In the genomic region with DNA sequence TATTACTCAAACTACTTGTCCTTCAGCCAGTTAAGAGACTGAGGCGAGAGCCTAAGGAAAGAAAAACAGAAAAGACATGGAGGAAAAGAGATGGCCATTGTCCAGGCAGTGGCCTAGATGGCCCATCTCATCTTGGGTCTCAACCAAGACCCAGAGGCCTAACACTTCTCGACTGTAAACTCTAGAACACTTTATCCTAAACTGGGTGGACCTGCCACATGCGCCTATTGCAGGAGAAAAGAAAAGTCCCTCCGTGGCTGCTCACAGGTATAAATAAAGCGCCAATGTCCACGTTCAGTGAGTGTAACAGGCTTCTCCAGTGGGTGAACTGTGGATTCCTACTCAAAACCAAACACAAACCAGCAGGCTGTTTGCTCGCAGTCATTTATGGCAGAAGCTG, we compare ENCODE assay signal across 17 cellular contexts.
DNase-seq lines count a peak whose midpoint lies in the region; ATAC-seq, FAIRE-seq and TF ChIP-seq lines count a peak whose summit lies in the region.
"Had no signal": no experiment of that assay in that cellular context is flagged by ENCODE, and none has a peak within 500 bp of the region (broad histone marks: within the 10 kb centered on the region; RNA-seq: fewer than 3 reads in every experiment).

No MANE protein-coding gene starts in this region.

- H3K27me3 ChIP-seq in liver (ENCODE audit: control insufficient read depth in 4 of 4, insufficient read depth in 4 of 4, low read length in 3 of 4) (no peaks in the 10 kb centered on the region), HepG2 (ENCODE audit: control insufficient read depth in 1 of 2, insufficient read depth in 2 of 2, low read length in 2 of 2) (no peaks in the 10 kb centered on the region), gastrocnemius medialis (no peaks in the 10 kb centered on the region)
- H3K27me3 ChIP-seq: neutrophil, SJSA1 had no signal

- H3K9ac ChIP-seq in liver (ENCODE audit: low read depth in 1 of 2, low read length in 2 of 2) (peak overlapping the region in 1 of 2 donors; percentile 1), HepG2 (ENCODE audit: insufficient read depth, low read depth, low read length) (no peak overlapping the region)

- POLR2A ChIA-PET in HepG2 (lab: Yijun Ruan, JAX): no interaction called here

- H3K36me3 Mint-ChIP-seq in T-helper 17 cell (ENCODE audit: low read depth): peaks cover 2% of the 10 kb centered on the region

- TF ChIP-seq EP300 in HepG2 (IDR thresholded peaks at IDR 0.05; ENCODE audit: low read depth in 2 of 2, low read length in 2 of 2): no peak
- TF ChIP-seq EP300 in HepG2 (CRISPR knock-in tag; IDR thresholded peaks at IDR 0.05; ENCODE audit: borderline replicate concordance): no peak

- H3K4me3 ChIP-seq in liver (ENCODE audit: low read depth in 1 of 3, low read length in 3 of 3) (no peak overlapping the region), HepG2 (replicated peaks in 1 of 3; ENCODE audit: insufficient read depth in 1 of 3, low read depth in 2 of 3, low read length in 3 of 3) (no peak overlapping the region), gastrocnemius medialis (no peak overlapping the region)
- H3K4me3 ChIP-seq: SJSA1 had no signal

- no peak for FAIRE-seq in HepG2 (lab: Jason Lieb, UNC)

- ATAC-seq in HepG2 (no peak), gastrocnemius medialis (no peak), T-helper 17 cell (no peak)
- no peak for ATAC-seq in stimulated activated naive CD8-positive, alpha-beta T cell treated with anti-CD3 and anti-CD28 coated beads, Interleukin-15, Interleukin-2, amounts not matched to agents 100 U/mL and 50 U/mL, for 24 hours

- BruUV-seq in HepG2 (replicated peaks; lab: Mats Ljungman, UMichigan): no TSS peak

- TF ChIP-seq RAD21 in liver (IDR thresholded peaks at IDR 0.05): no peak
- TF ChIP-seq RAD21 in HepG2 (CRISPR knock-in tag; IDR thresholded peaks at IDR 0.05): no peak

- no peak overlapping the region for H2AFZ ChIP-seq in HepG2 (ENCODE audit: low read length)

- TF ChIP-seq CTCF in liver (IDR thresholded peaks at IDR 0.05; ENCODE audit: low read depth, low read length, missing input control) (no peak), HepG2 (CRISPR knock-in tag; IDR thresholded peaks at IDR 0.05) (no peak), gastrocnemius medialis (IDR thresholded peaks at IDR 0.05 in 4 of 5, conservative IDR thresholded peaks at IDR 0.05 in 1 of 5) (no peak)

- no peaks in the 10 kb centered on the region for H3K9me3 ChIP-seq in liver (ENCODE audit: control insufficient read depth in 4 of 4, low read length in 3 of 4)
- H3K9me3 ChIP-seq in HepG2 (ENCODE audit: low read length): no peaks in the 10 kb centered on the region
- H3K9me3 ChIP-seq in gastrocnemius medialis: no peaks in the 10 kb centered on the region
- no peaks in the 10 kb centered on the region for H3K9me3 ChIP-seq in T-helper 17 cell (ENCODE audit: control insufficient read depth, low read length, poor library complexity, severe bottlenecking)
- H3K9me3 ChIP-seq: neutrophil, SJSA1 had no signal

- no peak overlapping the region for H3K4me2 ChIP-seq in HepG2 (ENCODE audit: low read depth, low read length)

- no peak overlapping the region for H3K27ac Mint-ChIP-seq in T-helper 17 cell
- H3K27ac Mint-ChIP-seq: activated CD4-positive, alpha-beta T cell treated with anti-CD3 and anti-CD28 coated beads, Interleukin-2, amount 10 ng/mL, durations not matched to agents 7 days and 5 days had no signal

- H3K4me1 ChIP-seq in liver (ENCODE audit: control insufficient read depth in 4 of 4, insufficient read depth in 4 of 4, low read length in 3 of 4) (peaks cover 10 to 43% (median 31%) of the 10 kb centered on the region in 4 donors), HepG2 (ENCODE audit: insufficient read depth, low read length) (no peaks in the 10 kb centered on the region), gastrocnemius medialis (peaks cover 85 to 94% of the 10 kb centered on the region in 2 donors)
- H3K4me1 ChIP-seq: SJSA1 had no signal

- H3K4me1 Mint-ChIP-seq in T-helper 17 cell: peaks cover 36% of the 10 kb centered on the region

- WGBS in liver: 85% methylated on average over 7 of the region's 7 CpGs
- WGBS in HepG2 (ENCODE audit: low lambda C conversion rate): 83% methylated on average over 7 of the region's 7 CpGs

- H3K36me3 ChIP-seq in liver (ENCODE audit: control insufficient read depth in 4 of 4, insufficient read depth in 3 of 4, low read depth in 1 of 4, low read length in 3 of 4) (peaks cover 0 to 12% (median under 1%) of the 10 kb centered on the region in 4 donors), HepG2 (replicated peaks in 1 of 2; ENCODE audit: control insufficient read depth in 1 of 2, insufficient read depth in 2 of 2, low read length in 2 of 2) (peaks cover 0 to 3% of the 10 kb centered on the region in 2 experiments; a peak in 1 of 5 replicates), gastrocnemius medialis (no peaks in the 10 kb centered on the region)
- H3K36me3 ChIP-seq: neutrophil, SJSA1 had no signal

- CTCF ChIA-PET in HepG2 (lab: Yijun Ruan, JAX; ENCODE audit: low intra/inter-chr PET ratio, low total read pairs): no interaction called here

- H3K79me2 ChIP-seq in HepG2 (ENCODE audit: insufficient read depth, low read length): no peaks in the 10 kb centered on the region

- in situ Hi-C loops in HepG2 (cut with HindIII; ENCODE audit: extremely low pct_ligation_motif_present, low pct_unique_long_range_greater_than_20kb) (no loop called here), gastrocnemius medialis (cut with MboI; ENCODE audit: low sequenced_read_pairs in 4 of 4) (loop anchor here in 1 of 4 donors (10.0 kb wide), 1 partner anchor 153 kb away; no protein-coding TSS in a partner anchor)

- H3K27me3 Mint-ChIP-seq in T-helper 17 cell: peaks cover 17% of the 10 kb centered on the region
- H3K27me3 Mint-ChIP-seq: activated CD4-positive, alpha-beta T cell treated with anti-CD3 and anti-CD28 coated beads, Interleukin-2, amount 10 ng/mL, durations not matched to agents 7 days and 5 days had no signal

- TF ChIP-seq POLR2A in HepG2 (IDR thresholded peaks at IDR 0.05; ENCODE audit: insufficient read depth in 1 of 2, low read depth in 2 of 2, low read length in 2 of 2) (no peak), gastrocnemius medialis (IDR thresholded peaks at IDR 0.05) (no peak)

- intact Hi-C loops in HepG2 (cut with micrococcal nuclease; ENCODE audit: unreplicated experiment) (no loop called here), gastrocnemius medialis (cut with DNase I; ENCODE audit: low total_unique reads) (loop anchor here (1.0 to 2.0 kb wide), 3 partner anchors 21 to 155 kb away; no protein-coding TSS in a partner anchor)

- H3K4me3 Mint-ChIP-seq in T-helper 17 cell: no peak overlapping the region
- H3K4me3 Mint-ChIP-seq: activated CD4-positive, alpha-beta T cell treated with anti-CD3 and anti-CD28 coated beads, Interleukin-2, amount 10 ng/mL, durations not matched to agents 7 days and 5 days had no signal

- DNase-seq in HepG2 (ENCODE audit: low spot score) (no peak), islet precursor cell (peak; percentile 20), gastrocnemius medialis (no peak), GF-D8 (lab: John Stamatoyannopoulos, UW) (no peak), T-helper 17 cell (no peak), cerebellar nuclear complex (lab: John Stamatoyannopoulos, UW) (no peak)
- no peak for DNase-seq in stimulated activated naive CD8-positive, alpha-beta T cell treated with anti-CD3 and anti-CD28 coated beads, Interleukin-15, Interleukin-2, amounts not matched to agents 100 U/mL and 50 U/mL, for 24 hours
- DNase-seq: activated CD4-positive, alpha-beta T cell treated with anti-CD3 and anti-CD28 coated beads, Interleukin-2, amount 10 ng/mL, durations not matched to agents 7 days and 5 days; activated T-cell treated with anti-CD3 and anti-CD28 coated beads, Interleukin-2, amount 50 U/mL, for 48 hours; amniotic stem cell; cortex of kidney; Karpas-422; NCI-H1436; NCI-H345 had no signal

- H3K27ac ChIP-seq in liver (ENCODE audit: low read depth in 1 of 2, low read length in 2 of 2) (peak overlapping the region; percentile 75 to 93), HepG2 (ENCODE audit: extremely low read length, insufficient read depth, low read length) (no peak overlapping the region), gastrocnemius medialis (peak overlapping the region; percentile 93 to 97 (median 94))
- H3K27ac ChIP-seq: neutrophil, SJSA1 had no signal

- H4K20me1 ChIP-seq in HepG2 (ENCODE audit: insufficient read depth, low read length): no peaks in the 10 kb centered on the region

TF ChIP-seq in liver, 16 proteins besides CTCF, POLR2A, EP300 and RAD21 (continues in another document):
- TF ChIP-seq ZBTB33 (IDR thresholded peaks at IDR 0.05): no peak
- TF ChIP-seq YY1 (IDR thresholded peaks at IDR 0.05): no peak
- no peak for TF ChIP-seq SP1 (IDR thresholded peaks at IDR 0.05)

TF ChIP-seq in HepG2, 621 proteins besides CTCF, POLR2A, EP300 and RAD21:
- TF ChIP-seq ZMYM3 (CRISPR knock-in tag; IDR thresholded peaks at IDR 0.05) (no peak), MEIS2 (CRISPR knock-in tag; IDR thresholded peaks at IDR 0.05) (no peak), ZNF207 (IDR thresholded peaks at IDR 0.05; ENCODE audit: borderline replicate concordance) (no peak)
